ENCODE assay signal across 19 cellular contexts in genomic region chr16:57347858-57348257, GRCh38. TPM values are rescaled to one million over a fixed set of nuclear protein-coding genes. Genes with fewer than 3 reads are reported as not detected.
DNase-seq lines count a peak whose midpoint lies in the region; ATAC-seq, FAIRE-seq and TF ChIP-seq lines count a peak whose summit lies in the region.
"Had no signal": no experiment of that assay in that cellular context is flagged by ENCODE, and none has a peak within 500 bp of the region (broad histone marks: within the 10 kb centered on the region; RNA-seq: fewer than 3 reads in every experiment).

No MANE protein-coding gene starts in this region.

- peaks cover 75% of the 10 kb centered on the region for H3K27me3 Mint-ChIP-seq in osteocyte (ENCODE audit: unreplicated experiment)
- peaks cover 51% of the 10 kb centered on the region for H3K27me3 Mint-ChIP-seq in activated T-cell treated with anti-CD3 and anti-CD28 coated beads, Interleukin-2, amount 50 U/mL, for 4 hours (ENCODE audit: low read depth)

- no peaks in the 10 kb centered on the region for H3K36me3 ChIP-seq in bronchial epithelial cell (ENCODE audit: control insufficient read depth, insufficient read depth, low read length)
- H3K36me3 ChIP-seq: BLaER1, HAP-1 had no signal

- DNase-seq in NCI-H524 (lab: John Stamatoyannopoulos, UW) (peak; percentile 42 to 64), NCI-H524 treated with DMSO at 0.1 percent for 48 hours (lab: John Stamatoyannopoulos, UW) (no peak), bronchial epithelial cell (ENCODE audit: low read depth) (no peak), osteocyte (ENCODE audit: extremely low spot score, unreplicated experiment) (peak; percentile 23)
- DNase-seq in activated naive CD4-positive, alpha-beta T cell (lab: John Stamatoyannopoulos, UW): no peak
- DNase-seq in activated T-cell treated with anti-CD3 and anti-CD28 coated beads, Interleukin-2, amount 50 U/mL, for 4 hours: no peak
- DNase-seq in stimulated activated naive CD4-positive, alpha-beta T cell (lab: John Stamatoyannopoulos, UW): no peak
- DNase-seq: AML-193; CD4-positive, alpha-beta memory T cell; DMS153; DMS79; GDM1; GM23248 had no signal

- no peaks in the 10 kb centered on the region for H3K4me1 Mint-ChIP-seq in osteocyte (ENCODE audit: unreplicated experiment)
- H3K4me1 Mint-ChIP-seq in activated T-cell treated with anti-CD3 and anti-CD28 coated beads, Interleukin-2, amount 50 U/mL, for 4 hours (ENCODE audit: low read depth): peaks cover 24% of the 10 kb centered on the region

- TF ChIP-seq CTCF in bronchial epithelial cell (IDR thresholded peaks at IDR 0.05; ENCODE audit: insufficient read depth, low read length, severe bottlenecking) (no peak), osteocyte (IDR thresholded peaks at IDR 0.05) (no peak)

- no peak for ATAC-seq in activated T-cell treated with anti-CD3 and anti-CD28 coated beads, Interleukin-2, amount 50 U/mL, for 4 hours
- ATAC-seq: A549 had no signal

- peaks cover 11% of the 10 kb centered on the region for H3K9me3 Mint-ChIP-seq in osteocyte (ENCODE audit: unreplicated experiment)
- H3K9me3 Mint-ChIP-seq in activated T-cell treated with anti-CD3 and anti-CD28 coated beads, Interleukin-2, amount 50 U/mL, for 4 hours: peaks cover 5% of the 10 kb centered on the region

- no peak overlapping the region for H3K4me3 ChIP-seq in bronchial epithelial cell (ENCODE audit: low read depth, low read length)
- H3K4me3 ChIP-seq: A549, BLaER1, GM23248, HAP-1 had no signal

- FAIRE-seq in bronchial epithelial cell (lab: Jason Lieb, UNC): peak; percentile 23
- FAIRE-seq: A549 had no signal

- peaks cover 6% of the 10 kb centered on the region for H3K36me3 Mint-ChIP-seq in osteocyte (ENCODE audit: unreplicated experiment)
- no peaks in the 10 kb centered on the region for H3K36me3 Mint-ChIP-seq in activated T-cell treated with anti-CD3 and anti-CD28 coated beads, Interleukin-2, amount 50 U/mL, for 4 hours (ENCODE audit: insufficient read depth)
- H3K36me3 Mint-ChIP-seq: CD4-positive, alpha-beta memory T cell had no signal

- H3K27me3 ChIP-seq in bronchial epithelial cell (ENCODE audit: control insufficient read depth, insufficient read depth, low read length): peaks cover 3% of the 10 kb centered on the region
- H3K27me3 ChIP-seq: BLaER1 had no signal

- no peak overlapping the region for H3K27ac Mint-ChIP-seq in osteocyte (ENCODE audit: unreplicated experiment)
- H3K27ac Mint-ChIP-seq: CD4-positive, alpha-beta memory T cell had no signal

- H3K4me3 Mint-ChIP-seq in osteocyte (ENCODE audit: unreplicated experiment): no peak overlapping the region
- H3K4me3 Mint-ChIP-seq in activated T-cell treated with anti-CD3 and anti-CD28 coated beads, Interleukin-2, amount 50 U/mL, for 4 hours: no peak overlapping the region
- H3K4me3 Mint-ChIP-seq: CD4-positive, alpha-beta memory T cell had no signal

RNA-seq across cellular contexts. Expression of gene CCL22, which starts 10.7 kb away (rescaled TPM):
- total RNA-seq in bronchial epithelial cell (under 0.01 TPM in 1 of 2 replicates, not detected in the other), osteocyte (not detected in 2 replicates)
- total RNA-seq in activated T-cell treated with anti-CD3 and anti-CD28 coated beads, Interleukin-2, amount 50 U/mL, for 4 hours: 100 to 1,000 TPM in 1 of 3 donors, 10 to 100 TPM in 2; 62.3 to 121 (median 80.2) TPM
- total RNA-seq: Daoy, GM23248, H4, HT-29 had no signal

RNA-seq across cellular contexts. Expression of gene CX3CL1, which starts 24.4 kb away (rescaled TPM):
- total RNA-seq in bronchial epithelial cell (under 0.01 TPM in 1 of 2 replicates, not detected in the other), osteocyte (2.3 and 2.6 TPM in 2 replicates)
- total RNA-seq in activated T-cell treated with anti-CD3 and anti-CD28 coated beads, Interleukin-2, amount 50 U/mL, for 4 hours: under 1 TPM in 2 of 3 donors, not detected in 1; 0.05 TPM
- total RNA-seq: CD4-positive, alpha-beta memory T cell; GM23248 had no signal

RNA-seq across cellular contexts. Expression of gene CCL17, which starts 56.7 kb away (rescaled TPM):
- total RNA-seq in bronchial epithelial cell: not detected in 2 replicates
- total RNA-seq in osteocyte: not detected in 2 replicates
- total RNA-seq in activated T-cell treated with anti-CD3 and anti-CD28 coated beads, Interleukin-2, amount 50 U/mL, for 4 hours: 10 to 100 TPM; 11.0 to 41.5 (median 26.2) TPM
- total RNA-seq: CD4-positive, alpha-beta memory T cell; Daoy; GM23248; H4; HT-29 had no signal

Comparison
In these comparisons a context has a peak if more than half of its experiments do, and no peak if none do; other contexts are left out.
1. DNase-seq: peak in NCI-H524 (2 of 2) and osteocyte (single experiment); none in NCI-H524 treated with DMSO at 0.1 percent for 48 hours (single experiment), bronchial epithelial cell (single experiment), activated naive CD4-positive, alpha-beta T cell (0 of 4), activated T-cell treated with anti-CD3 and anti-CD28 coated beads, Interleukin-2, amount 50 U/mL, for 4 hours (single experiment) and stimulated activated naive CD4-positive, alpha-beta T cell (0 of 6).
2. RNA of gene CCL22, which starts 10.7 kb away (total RNA-seq): 62.3 to 121 TPM in activated T-cell treated with anti-CD3 and anti-CD28 coated beads, Interleukin-2, amount 50 U/mL, for 4 hours; under 0.01 TPM in bronchial epithelial cell and not detected in osteocyte; every median in the first group is over 10 times any median in the second.
3. RNA of gene CCL17, which starts 56.7 kb away (total RNA-seq): 11.0 to 41.5 TPM in activated T-cell treated with anti-CD3 and anti-CD28 coated beads, Interleukin-2, amount 50 U/mL, for 4 hours; not detected in bronchial epithelial cell and not detected in osteocyte; every median in the first group is over 10 times any median in the second.